In the genomic region with DNA sequence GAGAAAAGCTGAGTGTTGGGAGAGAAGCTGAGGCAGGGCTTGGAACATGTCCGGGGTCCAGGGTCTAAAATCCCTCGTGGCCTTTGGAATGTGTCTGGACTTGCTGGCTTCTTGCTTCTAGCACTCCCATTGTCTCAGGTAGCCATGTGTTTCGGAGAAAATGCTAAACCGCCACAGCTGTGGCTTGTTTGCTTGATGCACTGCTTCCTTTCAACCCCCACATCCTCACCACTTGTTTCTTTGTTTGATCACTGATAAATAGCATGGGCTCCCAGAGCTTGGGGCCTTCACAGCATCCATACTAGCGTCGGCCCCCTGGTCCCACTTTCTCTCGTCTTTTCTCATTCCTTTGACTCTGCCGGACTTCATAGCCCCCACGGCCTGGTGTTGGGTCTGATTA, we compare ENCODE assay signal across 24 cellular contexts.
"Had no signal": no experiment of that assay in that cellular context is flagged by ENCODE, and none has a peak within 500 bp of the region (broad histone marks: within the 10 kb centered on the region; RNA-seq: fewer than 3 reads in every experiment).

No MANE protein-coding gene starts in this region.

- H3K27me3 Mint-ChIP-seq: activated B cell treated with CpG ODN at 0.5 μM for 24 hours; activated CD4-positive, alpha-beta T cell treated with anti-CD3 and anti-CD28 coated beads for 36 hours; brain; natural killer cell treated with Interleukin-12 subunit alpha and Interleukin-12 subunit beta and Interleukin-15 and Interleukin-18, amount 100 ng/mL, for 72 hours; T-helper 17 cell had no signal

- H3K4me1 ChIP-seq: left ventricle myocardium inferior, parathyroid adenoma, SJSA1, upper lobe of left lung had no signal

- H3K4me3 ChIP-seq: hepatocyte, left ventricle myocardium inferior, SJSA1, upper lobe of left lung had no signal

- DNase-seq: activated B cell treated with CpG ODN at 0.5 μM for 24 hours; activated CD4-positive, alpha-beta T cell treated with anti-CD3 and anti-CD28 coated beads for 36 hours; activated gamma-delta T cell; activated T-cell treated with anti-CD3 and anti-CD28 coated beads, Interleukin-2, amount 50 U/mL, for 72 hours; anterior cingulate cortex; caudate nucleus; dermis blood vessel endothelial cell; effector CD8-positive, alpha-beta T cell; foreskin melanocyte; glutamatergic neuron; left ventricle myocardium inferior; mammary epithelial cell; midbrain; right cardiac atrium; stimulated activated CD4-positive, alpha-beta T cell treated with anti-CD3 and anti-CD28 coated beads, Interleukin-4, amount 100 ng/mL, for 4 hours; stimulated activated naive CD8-positive, alpha-beta T cell treated with anti-CD3 and anti-CD28 coated beads, Interleukin-15, Interleukin-2, amounts not matched to agents 100 U/mL and 50 U/mL, for 24 hours; T-helper 17 cell; upper lobe of left lung had no signal

- H3K4me1 Mint-ChIP-seq: activated B cell treated with CpG ODN at 0.5 μM for 24 hours, brain had no signal

- H3K27ac Mint-ChIP-seq: activated B cell treated with CpG ODN at 0.5 μM for 24 hours; activated CD4-positive, alpha-beta T cell treated with anti-CD3 and anti-CD28 coated beads for 36 hours; activated T-cell treated with anti-CD3 and anti-CD28 coated beads, Interleukin-2, amount 50 U/mL, for 72 hours; natural killer cell treated with Interleukin-12 subunit alpha and Interleukin-12 subunit beta and Interleukin-15 and Interleukin-18, amount 100 ng/mL, for 72 hours; T-helper 17 cell had no signal

- H3K4me3 Mint-ChIP-seq: activated B cell treated with CpG ODN at 0.5 μM for 24 hours; activated CD4-positive, alpha-beta T cell treated with anti-CD3 and anti-CD28 coated beads for 36 hours; activated T-cell treated with anti-CD3 and anti-CD28 coated beads, Interleukin-2, amount 50 U/mL, for 72 hours; brain; natural killer cell treated with Interleukin-12 subunit alpha and Interleukin-12 subunit beta and Interleukin-15 and Interleukin-18, amount 100 ng/mL, for 72 hours; T-helper 17 cell had no signal

- H3K9me3 Mint-ChIP-seq: natural killer cell treated with Interleukin-12 subunit alpha and Interleukin-12 subunit beta and Interleukin-15 and Interleukin-18, amount 100 ng/mL, for 72 hours had no signal

- H3K9me3 ChIP-seq: SJSA1, upper lobe of left lung had no signal

- H3K36me3 Mint-ChIP-seq: natural killer cell treated with Interleukin-12 subunit alpha and Interleukin-12 subunit beta and Interleukin-15 and Interleukin-18, amount 100 ng/mL, for 72 hours had no signal

- ATAC-seq: activated CD4-positive, alpha-beta T cell treated with anti-CD3 and anti-CD28 coated beads for 36 hours; activated T-cell treated with anti-CD3 and anti-CD28 coated beads, Interleukin-2, amount 50 U/mL, for 72 hours; esophagus mucosa; natural killer cell treated with Interleukin-12 subunit alpha and Interleukin-12 subunit beta and Interleukin-15 and Interleukin-18, amount 100 ng/mL, for 72 hours; right cardiac atrium; stimulated activated naive CD8-positive, alpha-beta T cell treated with anti-CD3 and anti-CD28 coated beads, Interleukin-15, Interleukin-2, amounts not matched to agents 100 U/mL and 50 U/mL, for 24 hours; T-helper 17 cell had no signal

- H3K27ac ChIP-seq: hepatocyte, left ventricle myocardium inferior, parathyroid adenoma, SJSA1, upper lobe of left lung had no signal

- H3K27me3 ChIP-seq: hepatocyte, SJSA1, upper lobe of left lung had no signal

- H3K36me3 ChIP-seq: SJSA1, upper lobe of left lung had no signal
